ENCODE assay signal across 1 cellular context in the genomic region with DNA sequence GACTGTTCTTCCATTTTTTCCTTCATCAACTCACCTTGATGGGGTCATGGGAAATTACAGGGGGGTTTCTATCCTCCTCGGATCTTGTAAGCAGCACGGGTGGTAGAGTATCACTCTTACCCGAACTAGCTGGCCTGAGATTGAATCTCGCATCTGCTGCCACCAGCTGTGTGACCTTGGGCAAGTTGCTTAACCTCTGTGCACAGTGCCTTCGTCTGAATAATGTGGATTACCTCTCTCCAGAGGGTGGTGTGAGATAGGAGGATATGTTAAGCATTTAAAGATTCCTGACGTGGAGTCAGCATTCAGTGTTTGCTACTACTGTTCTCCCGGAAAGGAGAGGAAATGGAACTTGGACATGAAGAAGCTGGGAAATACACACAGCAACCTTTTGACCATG.
TF ChIP-seq lines count a peak whose summit lies in the region.

No MANE protein-coding gene starts in this region.

TF ChIP-seq in HepG2, 621 proteins besides CTCF, POLR2A, EP300 and RAD21:
- TF ChIP-seq, protein P1, sequence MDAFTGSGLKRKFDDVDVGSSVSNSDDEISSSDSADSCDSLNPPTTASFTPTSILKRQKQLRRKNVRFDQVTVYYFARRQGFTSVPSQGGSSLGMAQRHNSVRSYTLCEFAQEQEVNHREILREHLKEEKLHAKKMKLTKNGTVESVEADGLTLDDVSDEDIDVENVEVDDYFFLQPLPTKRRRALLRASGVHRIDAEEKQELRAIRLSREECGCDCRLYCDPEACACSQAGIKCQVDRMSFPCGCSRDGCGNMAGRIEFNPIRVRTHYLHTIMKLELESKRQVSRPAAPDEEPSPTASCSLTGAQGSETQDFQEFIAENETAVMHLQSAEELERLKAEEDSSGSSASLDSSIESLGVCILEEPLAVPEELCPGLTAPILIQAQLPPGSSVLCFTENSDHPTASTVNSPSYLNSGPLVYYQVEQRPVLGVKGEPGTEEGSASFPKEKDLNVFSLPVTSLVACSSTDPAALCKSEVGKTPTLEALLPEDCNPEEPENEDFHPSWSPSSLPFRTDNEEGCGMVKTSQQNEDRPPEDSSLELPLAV (CRISPR knock-in tag; conservative IDR thresholded peaks at IDR 0.05; ENCODE audit: low read depth), result no peak
- TF ChIP-seq PPARG (CRISPR knock-in tag; conservative IDR thresholded peaks at IDR 0.05), result 0 out of 2 replicates have a peak, but pooled peaks have one; percentile 19
- TF ChIP-seq RBM22 (optimal IDR thresholded peaks at IDR 0.05; ENCODE audit: low read length), result peak; percentile 97
- TF ChIP-seq ZNF605 (CRISPR knock-in tag; IDR thresholded peaks at IDR 0.05), result no peak
- TF ChIP-seq HNRNPLL (IDR thresholded peaks at IDR 0.05; ENCODE audit: low read depth, low read length, poor library complexity, severe bottlenecking), result no peak
- no peak for TF ChIP-seq SMAD3 (CRISPR knock-in tag; IDR thresholded peaks at IDR 0.05)
- 0 out of 2 replicates have a peak, but pooled peaks have one; percentile 20 for TF ChIP-seq CEBPG (CRISPR knock-in tag; IDR thresholded peaks at IDR 0.05)
